In genomic region chr5:43601454-43602260, GRCh38 we compare ENCODE assay signal across 1 cellular context.
TF ChIP-seq lines count a peak whose summit lies in the region.

No MANE protein-coding gene starts in this region.

TF ChIP-seq in GM23338, 12 proteins besides CTCF, POLR2A, EP300 and RAD21 (continued from another document):
- TF ChIP-seq ZNF462 (CRISPR knock-in tag; IDR thresholded peaks at IDR 0.05): no peak
- no peak for TF ChIP-seq CREB1 (CRISPR knock-in tag; IDR thresholded peaks at IDR 0.05; ENCODE audit: low read depth)
- TF ChIP-seq JUNB (IDR thresholded peaks at IDR 0.05; ENCODE audit: unreplicated experiment): no peak
- TF ChIP-seq ZNF331 (CRISPR knock-in tag; IDR thresholded peaks at IDR 0.05; ENCODE audit: low read depth): no peak
- TF ChIP-seq POLR2AphosphoS5 (IDR thresholded peaks at IDR 0.05; ENCODE audit: low read depth): no peak
